Comparison of ENCODE assay signal across 19 cellular contexts in genomic region chr11:72541224-72541974, GRCh38.
DNase-seq lines count a peak whose midpoint lies in the region; ATAC-seq and TF ChIP-seq lines count a peak whose summit lies in the region.
"Had no signal": no experiment of that assay in that cellular context is flagged by ENCODE, and none has a peak within 500 bp of the region (broad histone marks: within the 10 kb centered on the region; RNA-seq: fewer than 3 reads in every experiment).

No MANE protein-coding gene starts in this region.

- intact Hi-C loops in adrenal gland (cut with DNase I) (no loop called here), left ventricle myocardium superior (cut with micrococcal nuclease) (no loop called here), thyroid gland (cut with DNase I) (no loop called here), transverse colon (cut with DNase I; ENCODE audit: low total_unique reads) (no loop called here)

- no peaks in the 10 kb centered on the region for H3K9me3 Mint-ChIP-seq in GM23338
- no peaks in the 10 kb centered on the region for H3K9me3 Mint-ChIP-seq in stimulated activated effector memory CD8-positive, alpha-beta T cell treated with anti-CD3 and anti-CD28 coated beads, Interleukin-12 subunit alpha, Interleukin-12 subunit beta, amount 100 ng/mL, for 72 hours
- H3K9me3 Mint-ChIP-seq: CD4-positive, alpha-beta T cell; HFFc6 had no signal

- in situ Hi-C loops in transverse colon (cut with MboI; ENCODE audit: low pct_ligation_motif_present in 1 of 4, low pct_unique_long_range_greater_than_20kb in 1 of 4, low sequenced_read_pairs in 3 of 4): no loop called here

- ATAC-seq in GM23338 (no peak), left ventricle myocardium superior (peak; percentile 41), GM19324 (IDR thresholded peaks at IDR 0.05; ENCODE audit: low FRiP score, unreplicated experiment) (no peak)
- ATAC-seq in stimulated activated effector memory CD8-positive, alpha-beta T cell treated with anti-CD3 and anti-CD28 coated beads, Interleukin-12 subunit alpha, Interleukin-12 subunit beta, amount 100 ng/mL, for 72 hours: no peak
- ATAC-seq: HCT116, HepG2 had no signal

- no peak overlapping the region for H3K4me2 ChIP-seq in GM23338

- H3K36me3 Mint-ChIP-seq in GM23338 (ENCODE audit: low read depth): no peaks in the 10 kb centered on the region
- no peaks in the 10 kb centered on the region for H3K36me3 Mint-ChIP-seq in stimulated activated effector memory CD8-positive, alpha-beta T cell treated with anti-CD3 and anti-CD28 coated beads, Interleukin-12 subunit alpha, Interleukin-12 subunit beta, amount 100 ng/mL, for 72 hours
- H3K36me3 Mint-ChIP-seq: IgD-negative memory B cell had no signal

- H3F3A ChIP-seq in GM23338 (replicated peaks; ENCODE audit: low read depth): no peaks in the 10 kb centered on the region

- no peak overlapping the region for H3K27ac Mint-ChIP-seq in GM23338
- no peak overlapping the region for H3K27ac Mint-ChIP-seq in stimulated activated effector memory CD8-positive, alpha-beta T cell treated with anti-CD3 and anti-CD28 coated beads, Interleukin-12 subunit alpha, Interleukin-12 subunit beta, amount 100 ng/mL, for 72 hours
- H3K27ac Mint-ChIP-seq: CD4-positive, alpha-beta T cell; HFFc6; IgD-negative memory B cell had no signal

- H3K27ac ChIP-seq in GM23338 (ENCODE audit: low read depth): no peak overlapping the region
- no peak overlapping the region for H3K27ac ChIP-seq in adrenal gland
- peak overlapping the region in 2 of 3 donors; percentile 52 to 53 for H3K27ac ChIP-seq in thyroid gland
- H3K27ac ChIP-seq in transverse colon: no peak overlapping the region
- H3K27ac ChIP-seq: C4-2B had no signal

- 0 out of 2 replicates have a peak, but pooled peaks cover 4% of the 10 kb centered on the region for H3K9me2 ChIP-seq in GM23338 (ENCODE audit: insufficient read depth)

- H3K4me1 ChIP-seq in GM23338 (ENCODE audit: insufficient read depth) (peaks cover 17% of the 10 kb centered on the region), adrenal gland (replicated peaks in 1 of 2) (peaks cover 0 to 3% of the 10 kb centered on the region in 2 donors), thyroid gland (peaks cover 9 to 12% of the 10 kb centered on the region in 2 donors), transverse colon (no peaks in the 10 kb centered on the region)

- H3K27me3 ChIP-seq in GM23338 (ENCODE audit: insufficient read depth) (no peaks in the 10 kb centered on the region), adrenal gland (no peaks in the 10 kb centered on the region), thyroid gland (no peaks in the 10 kb centered on the region), transverse colon (peaks cover 22% of the 10 kb centered on the region)

- TF ChIP-seq CTCF in GM23338 (conservative IDR thresholded peaks at IDR 0.05; ENCODE audit: low read depth in 2 of 2) (no peak), adrenal gland (IDR thresholded peaks at IDR 0.05) (no peak), thyroid gland (IDR thresholded peaks at IDR 0.05) (no peak), transverse colon (IDR thresholded peaks at IDR 0.05) (no peak)

- 79 to 88% (median 83%) methylated on average over 4 of the region's 4 CpGs for WGBS in adrenal gland, 4 donors
- 46 to 51% methylated on average over 4 of the region's 4 CpGs for WGBS in thyroid gland, 2 donors
- 90% methylated on average over 4 of the region's 4 CpGs; no CpG with 5 or more reads in 1 of the 2 donors for WGBS in transverse colon (ENCODE audit: low coverage in 1 of 2), 2 donors

- no peak for TF ChIP-seq EP300 in transverse colon (IDR thresholded peaks at IDR 0.05; ENCODE audit: low read depth)

- H3K4me3 Mint-ChIP-seq in GM23338: no peak overlapping the region
- H3K4me3 Mint-ChIP-seq in stimulated activated effector memory CD8-positive, alpha-beta T cell treated with anti-CD3 and anti-CD28 coated beads, Interleukin-12 subunit alpha, Interleukin-12 subunit beta, amount 100 ng/mL, for 72 hours: no peak overlapping the region
- H3K4me3 Mint-ChIP-seq: CD4-positive, alpha-beta T cell; HFFc6; IgD-negative memory B cell had no signal

- H3K27me3 Mint-ChIP-seq in GM23338 (ENCODE audit: insufficient read depth, low read depth, poor library complexity): peaks cover 4% of the 10 kb centered on the region

- H3K36me3 ChIP-seq in GM23338 (ENCODE audit: insufficient read depth) (no peaks in the 10 kb centered on the region), adrenal gland (replicated peaks in 1 of 2) (no peaks in the 10 kb centered on the region), thyroid gland (no peaks in the 10 kb centered on the region), transverse colon (no peaks in the 10 kb centered on the region)

- H2AFZ ChIP-seq in GM23338: peak overlapping the region; percentile 69; the same call in 1 of the 2 replicates

- H4K20me1 ChIP-seq in GM23338 (replicated peaks; ENCODE audit: insufficient read depth): no peaks in the 10 kb centered on the region

- DNase-seq in GM23338 (ENCODE audit: low spot score) (no peak), adrenal gland (peak in 4 of 7 donors; percentile 23 to 61 (median 48)), left ventricle myocardium superior (no peak), thyroid gland (peak; percentile 79 to 86), transverse colon (no peak)
- DNase-seq in stimulated activated effector memory CD8-positive, alpha-beta T cell treated with anti-CD3 and anti-CD28 coated beads, Interleukin-12 subunit alpha, Interleukin-12 subunit beta, amount 100 ng/mL, for 72 hours (ENCODE audit: low spot score in 2 of 2): no peak
- DNase-seq: ACHN; CD4-positive, alpha-beta T cell; DMS153; DMS79; GDM1; GOT3; H7; HFFc6 had no signal

- peaks cover 17% of the 10 kb centered on the region for H3K4me1 Mint-ChIP-seq in GM23338
- peaks cover 4% of the 10 kb centered on the region for H3K4me1 Mint-ChIP-seq in stimulated activated effector memory CD8-positive, alpha-beta T cell treated with anti-CD3 and anti-CD28 coated beads, Interleukin-12 subunit alpha, Interleukin-12 subunit beta, amount 100 ng/mL, for 72 hours
- H3K4me1 Mint-ChIP-seq: IgD-negative memory B cell had no signal

- TF ChIP-seq POLR2A in adrenal gland (IDR thresholded peaks at IDR 0.05) (no peak), thyroid gland (IDR thresholded peaks at IDR 0.05) (no peak), transverse colon (IDR thresholded peaks at IDR 0.05) (no peak)

- no peaks in the 10 kb centered on the region for H3K9me3 ChIP-seq in adrenal gland (replicated peaks in 1 of 3)
- H3K9me3 ChIP-seq in thyroid gland: no peaks in the 10 kb centered on the region
- no peaks in the 10 kb centered on the region for H3K9me3 ChIP-seq in transverse colon

- H3K4me3 ChIP-seq in GM23338 (no peak overlapping the region), adrenal gland (no peak overlapping the region), thyroid gland (replicated peaks in 1 of 3) (no peak overlapping the region), transverse colon (no peak overlapping the region)

- no peaks in the 10 kb centered on the region for H3K79me2 ChIP-seq in GM23338 (replicated peaks; ENCODE audit: insufficient read depth)

TF ChIP-seq in GM23338, 12 proteins besides CTCF, POLR2A, EP300 and RAD21 (continues in another document):
- TF ChIP-seq NANOG (IDR thresholded peaks at IDR 0.05; ENCODE audit: borderline replicate concordance): no peak
- no peak for TF ChIP-seq POLR2AphosphoS5 (IDR thresholded peaks at IDR 0.05; ENCODE audit: low read depth)

Comparison
In these comparisons a context has a peak if more than half of its experiments do, and no peak if none do; other contexts are left out.
1. DNase-seq: peak in adrenal gland (4 of 7) and thyroid gland (2 of 2); none in GM23338 (single experiment), left ventricle myocardium superior (single experiment), stimulated activated effector memory CD8-positive, alpha-beta T cell treated with anti-CD3 and anti-CD28 coated beads, Interleukin-12 subunit alpha, Interleukin-12 subunit beta, amount 100 ng/mL, for 72 hours (0 of 2) and transverse colon (single experiment).
2. H3K27ac ChIP-seq: peak in thyroid gland (2 of 3); none in GM23338 (single experiment), adrenal gland (0 of 5) and transverse colon (0 of 4).